In the genomic region with DNA sequence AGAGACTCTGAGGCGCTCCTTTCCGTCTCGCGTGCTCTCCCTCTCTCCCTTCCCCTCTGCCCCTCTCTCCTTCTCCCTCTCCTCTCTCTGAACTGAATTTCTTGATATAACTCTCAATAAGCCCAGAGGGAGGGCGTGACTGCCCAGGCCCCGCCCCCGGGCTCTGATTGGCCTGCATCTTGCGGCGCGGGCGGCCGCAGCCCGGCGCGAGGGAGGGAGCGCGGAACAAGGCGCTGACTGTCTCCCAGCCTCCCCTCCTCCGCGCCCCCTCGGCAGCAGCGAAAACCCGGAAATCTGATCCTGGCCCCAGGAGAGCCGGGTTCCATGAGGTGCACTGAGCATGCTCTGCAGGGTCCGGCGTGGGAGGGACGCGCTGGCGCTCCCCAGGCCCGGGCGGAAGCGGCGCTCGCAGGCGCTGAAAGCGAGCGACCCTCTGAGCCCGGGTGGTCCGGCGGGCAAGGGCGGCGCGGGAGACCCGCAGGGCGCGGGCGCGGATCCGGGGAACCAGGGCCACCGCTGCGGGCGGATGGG, we compare ENCODE assay signal across 1 cellular context.
TF ChIP-seq lines count a peak whose summit lies in the region.

TSS of gene PCDH9 (minus strand) at position 94 of the 531 bp plus-strand sequence. CDS start 1,896 bp downstream, outside the sequence.

TF ChIP-seq in K562, 482 proteins besides CTCF, POLR2A, EP300 and RAD21 (continued from another document and continues in another):
- TF ChIP-seq ZBTB33 (CRISPR knock-in tag; IDR thresholded peaks at IDR 0.05) = no peak
- TF ChIP-seq CEBPZ (IDR thresholded peaks at IDR 0.05; ENCODE audit: borderline replicate concordance, low read depth, low read length) = no peak
- TF ChIP-seq FOSL1 (tag; conservative IDR thresholded peaks at IDR 0.05) = no peak
- no peak for TF ChIP-seq ATF4 (CRISPR knock-in tag; IDR thresholded peaks at IDR 0.05)
- 0 out of 2 replicates have a peak, but pooled peaks have one; percentile 49 for TF ChIP-seq MYC (IDR thresholded peaks at IDR 0.05; ENCODE audit: low read depth, low read length)
- TF ChIP-seq MYC (CRISPR knock-in tag; IDR thresholded peaks at IDR 0.05; ENCODE audit: borderline replicate concordance, low read depth) = no peak
- TF ChIP-seq POU5F1 (IDR thresholded peaks at IDR 0.05; ENCODE audit: borderline replicate concordance, low read depth, low read length, partially characterized antibody) = no peak
- TF ChIP-seq SP1 (CRISPR knock-in tag; IDR thresholded peaks at IDR 0.05) = no peak
- TF ChIP-seq TFAP4 (CRISPR knock-in tag; IDR thresholded peaks at IDR 0.05; ENCODE audit: borderline replicate concordance) = peak; percentile 35; the same call in 1 of the 2 replicates
- TF ChIP-seq KDM4B (IDR thresholded peaks at IDR 0.05; ENCODE audit: borderline replicate concordance in 2 of 2, low read depth in 1 of 2) = no peak
- TF ChIP-seq MAFG (tag; conservative IDR thresholded peaks at IDR 0.05) = no peak
- TF ChIP-seq ETV6 (IDR thresholded peaks at IDR 0.05; ENCODE audit: borderline replicate concordance in 1 of 2, low read depth in 2 of 2, low read length in 1 of 2) = no peak
- no peak for TF ChIP-seq ETV6 (CRISPR knock-in tag; IDR thresholded peaks at IDR 0.05; ENCODE audit: borderline replicate concordance)
- no peak for TF ChIP-seq ZNF347 (CRISPR knock-in tag; IDR thresholded peaks at IDR 0.05; ENCODE audit: low read depth)
- peak in 1 of 2 experiments; percentile 30; a peak in 1 of 4 replicates for TF ChIP-seq MNT (conservative IDR thresholded peaks at IDR 0.05)
- no peak for TF ChIP-seq MYNN (IDR thresholded peaks at IDR 0.05)
- no peak for TF ChIP-seq MYNN (CRISPR knock-in tag; IDR thresholded peaks at IDR 0.05)
- no peak for TF ChIP-seq CBX8 (IDR thresholded peaks at IDR 0.05; ENCODE audit: borderline replicate concordance, extremely low read depth, low read depth, low read length, poor library complexity, severe bottlenecking)
- no peak for TF ChIP-seq ARID1B (IDR thresholded peaks at IDR 0.05)
- no peak for TF ChIP-seq SP2 (IDR thresholded peaks at IDR 0.05; ENCODE audit: extremely low read depth, low read depth, low read length, poor library complexity, severe bottlenecking)
- TF ChIP-seq STAG1 (CRISPR knock-in tag; IDR thresholded peaks at IDR 0.05; ENCODE audit: borderline replicate concordance) = no peak
- no peak for TF ChIP-seq CREB1 (IDR thresholded peaks at IDR 0.05)
- TF ChIP-seq CREB1 (CRISPR knock-in tag; IDR thresholded peaks at IDR 0.05) = no peak
- TF ChIP-seq YBX1 (IDR thresholded peaks at IDR 0.05) = no peak
- no peak for TF ChIP-seq ZNF436 (CRISPR knock-in tag; IDR thresholded peaks at IDR 0.05)
- no peak for TF ChIP-seq GATA2 (CRISPR knock-in tag; IDR thresholded peaks at IDR 0.05)
- no peak for TF ChIP-seq ETS2 (tag; IDR thresholded peaks at IDR 0.05; ENCODE audit: borderline replicate concordance, poor library complexity, severe bottlenecking)
- TF ChIP-seq NR0B1 (IDR thresholded peaks at IDR 0.05; ENCODE audit: partially characterized antibody) = no peak
- TF ChIP-seq SOX6 (IDR thresholded peaks at IDR 0.05) = 0 out of 2 replicates have a peak, but pooled peaks have one; percentile 24
- no peak for TF ChIP-seq ZNF24 (IDR thresholded peaks at IDR 0.05)
- no peak for TF ChIP-seq MITF (IDR thresholded peaks at IDR 0.05)
- TF ChIP-seq SFPQ (IDR thresholded peaks at IDR 0.05; ENCODE audit: low read depth, low read length) = no peak
- TF ChIP-seq RBM25 (IDR thresholded peaks at IDR 0.05; ENCODE audit: low read depth, low read length, severe bottlenecking) = peak; percentile 4
- no peak for TF ChIP-seq ZNF263 (CRISPR knock-in tag; IDR thresholded peaks at IDR 0.05; ENCODE audit: borderline replicate concordance)
- peak; percentile 52 for TF ChIP-seq ELF1 (tag; IDR thresholded peaks at IDR 0.05)
- no peak for TF ChIP-seq CEBPG (CRISPR knock-in tag; IDR thresholded peaks at IDR 0.05)
- TF ChIP-seq CEBPG (tag; conservative IDR thresholded peaks at IDR 0.05 in 1 of 2, IDR thresholded peaks at IDR 0.05 in 1 of 2) = no peak
- peak; percentile 78 for TF ChIP-seq CCNT2 (IDR thresholded peaks at IDR 0.05; ENCODE audit: borderline replicate concordance, extremely low read depth, insufficient read length, low read depth, low read length)
- TF ChIP-seq TEAD1 (CRISPR knock-in tag; IDR thresholded peaks at IDR 0.05) = no peak
- no peak for TF ChIP-seq ID3 (CRISPR knock-in tag; IDR thresholded peaks at IDR 0.05)
- no peak for TF ChIP-seq ID3 (tag; IDR thresholded peaks at IDR 0.05)
- TF ChIP-seq ZFP30 (CRISPR knock-in tag; IDR thresholded peaks at IDR 0.05; ENCODE audit: borderline replicate concordance) = no peak
- TF ChIP-seq NR3C1 (CRISPR knock-in tag; IDR thresholded peaks at IDR 0.05) = no peak
- TF ChIP-seq GABPA (tag; conservative IDR thresholded peaks at IDR 0.05; ENCODE audit: low read depth) = peak; percentile 48
- no peak for TF ChIP-seq TAL1 (IDR thresholded peaks at IDR 0.05)
- no peak for TF ChIP-seq FOXA3 (CRISPR knock-in tag; conservative IDR thresholded peaks at IDR 0.05 in 1 of 2, IDR thresholded peaks at IDR 0.05 in 1 of 2)
- TF ChIP-seq NR2C1 (IDR thresholded peaks at IDR 0.05) = no peak
- no peak for TF ChIP-seq NR2C1 (tag; IDR thresholded peaks at IDR 0.05)
- TF ChIP-seq ARID3A (IDR thresholded peaks at IDR 0.05; ENCODE audit: borderline replicate concordance, low read depth, low read length) = no peak
